In genomic region chr5:39475055-39475454, GRCh38 we compare ENCODE assay signal across 31 cellular contexts. TPM values are rescaled to one million over a fixed set of nuclear protein-coding genes. Genes with fewer than 3 reads are reported as not detected.
DNase-seq lines count a peak whose midpoint lies in the region; ATAC-seq and TF ChIP-seq lines count a peak whose summit lies in the region.
"Had no signal": no experiment of that assay in that cellular context is flagged by ENCODE, and none has a peak within 500 bp of the region (broad histone marks: within the 10 kb centered on the region; RNA-seq: fewer than 3 reads in every experiment).

No MANE protein-coding gene starts in this region.

- no peak overlapping the region for H3K4me3 ChIP-seq in SK-N-MC
- no peak overlapping the region for H3K4me3 ChIP-seq in fibroblast of mammary gland (ENCODE audit: control insufficient read depth, low read depth, low read length)
- H3K4me3 ChIP-seq: adrenal gland; BLaER1 treated with 17β-estradiol and CSF1 and Interleukin-3, amounts not matched to agents 10 nM and 100 nM; breast epithelium; HAP-1; heart right ventricle; lower lobe of right lung; upper lobe of right lung had no signal

- no peaks in the 10 kb centered on the region for H3K9me3 Mint-ChIP-seq in neural crest cell
- H3K9me3 Mint-ChIP-seq: activated CD4-positive, alpha-beta memory T cell treated with anti-CD3 and anti-CD28 coated beads for 36 hours; activated naive CD4-positive, alpha-beta T cell treated with anti-CD3 and anti-CD28 coated beads for 36 hours; IgD-negative memory B cell; natural killer cell; stimulated activated naive B cell treated with anti-CD40 and anti-IgM and Interleukin-4, amounts not matched to agents 10 μg/mL and 1 μg/mL and 100 μg/mL, for 72 hours had no signal

- no peaks in the 10 kb centered on the region for H3K27me3 Mint-ChIP-seq in neural crest cell (ENCODE audit: low read depth)

- peaks cover 9% of the 10 kb centered on the region for H3K4me1 Mint-ChIP-seq in neural crest cell
- H3K4me1 Mint-ChIP-seq: IgD-negative memory B cell; stimulated activated naive B cell treated with anti-CD40 and anti-IgM and Interleukin-4, amounts not matched to agents 10 μg/mL and 1 μg/mL and 100 μg/mL, for 72 hours had no signal

- no peaks in the 10 kb centered on the region for H3K36me3 ChIP-seq in SK-N-MC (ENCODE audit: insufficient read depth, low read length)
- H3K36me3 ChIP-seq: adrenal gland; BLaER1 treated with 17β-estradiol and CSF1 and Interleukin-3, amounts not matched to agents 10 nM and 100 nM; breast epithelium; HAP-1; heart right ventricle; lower lobe of right lung; upper lobe of right lung had no signal

- H3K27ac ChIP-seq in SK-N-MC, result peak overlapping the region; percentile 89
- H3K27ac ChIP-seq: adrenal gland, lower lobe of right lung, upper lobe of right lung had no signal

- H3K4me3 Mint-ChIP-seq in neural crest cell, result no peak overlapping the region
- H3K4me3 Mint-ChIP-seq: activated CD4-positive, alpha-beta memory T cell treated with anti-CD3 and anti-CD28 coated beads for 36 hours; activated naive CD4-positive, alpha-beta T cell treated with anti-CD3 and anti-CD28 coated beads for 36 hours; IgD-negative memory B cell; natural killer cell; stimulated activated naive B cell treated with anti-CD40 and anti-IgM and Interleukin-4, amounts not matched to agents 10 μg/mL and 1 μg/mL and 100 μg/mL, for 72 hours had no signal

- TF ChIP-seq CTCF in fibroblast of mammary gland (conservative IDR thresholded peaks at IDR 0.05; ENCODE audit: control insufficient read depth, insufficient read depth, low read depth, low read length) (no peak), neural crest cell (conservative IDR thresholded peaks at IDR 0.05) (no peak)

- ATAC-seq in HG02885 (IDR thresholded peaks at IDR 0.05; ENCODE audit: poor library complexity, unreplicated experiment) (no peak), HG02840 (IDR thresholded peaks at IDR 0.05; ENCODE audit: low FRiP score, unreplicated experiment) (no peak)
- ATAC-seq: activated CD4-positive, CD25-positive, alpha-beta regulatory T cell treated with anti-CD3 and anti-CD28 coated beads, Interleukin-2, amount 50 U/mL, for 24 hours; lower lobe of right lung; natural killer cell; PC-3; stimulated activated naive B cell treated with anti-CD40 and anti-IgM and Interleukin-4, amounts not matched to agents 10 μg/mL and 1 μg/mL and 100 μg/mL, for 72 hours; upper lobe of right lung had no signal

- peak overlapping the region; percentile 70 for H3K27ac Mint-ChIP-seq in neural crest cell (ENCODE audit: unreplicated experiment)
- H3K27ac Mint-ChIP-seq: activated CD4-positive, alpha-beta memory T cell treated with anti-CD3 and anti-CD28 coated beads for 36 hours; activated naive CD4-positive, alpha-beta T cell treated with anti-CD3 and anti-CD28 coated beads for 36 hours; IgD-negative memory B cell; natural killer cell; stimulated activated naive B cell treated with anti-CD40 and anti-IgM and Interleukin-4, amounts not matched to agents 10 μg/mL and 1 μg/mL and 100 μg/mL, for 72 hours had no signal

- H3K9ac ChIP-seq in SK-N-MC (ENCODE audit: insufficient read length), result no peak overlapping the region
- H3K9ac ChIP-seq: BLaER1 treated with 17β-estradiol and CSF1 and Interleukin-3, amounts not matched to agents 10 nM and 100 nM had no signal

- H3K9me3 ChIP-seq in SK-N-MC (ENCODE audit: low read depth, low read length), result no peaks in the 10 kb centered on the region
- H3K9me3 ChIP-seq: adrenal gland; BLaER1 treated with 17β-estradiol and CSF1 and Interleukin-3, amounts not matched to agents 10 nM and 100 nM; breast epithelium; HAP-1; heart right ventricle; lower lobe of right lung; upper lobe of right lung had no signal

- peak; percentile 48 for DNase-seq in GM04504 (ENCODE audit: low read depth)
- no peak for DNase-seq in SK-N-MC (ENCODE audit: low read depth, low spot score)
- peak; percentile 51 for DNase-seq in fibroblast of mammary gland (ENCODE audit: low read depth)
- DNase-seq in neural crest cell (ENCODE audit: low read depth, low spot score), result no peak
- DNase-seq in dermis blood vessel endothelial cell, result no peak
- DNase-seq in amniotic stem cell (lab: John Stamatoyannopoulos, UW), result no peak
- DNase-seq: activated CD4-positive, alpha-beta memory T cell treated with anti-CD3 and anti-CD28 coated beads for 36 hours; activated CD8-positive, alpha-beta memory T cell treated with anti-CD3 and anti-CD28 coated beads, Interleukin-2, amount 50 U/mL, for 4 hours; activated naive CD4-positive, alpha-beta T cell treated with anti-CD3 and anti-CD28 coated beads for 36 hours; adrenal gland; COR-L47; effector CD8-positive, alpha-beta T cell; foreskin fibroblast; heart right ventricle; lower lobe of right lung; natural killer cell; NCI-H1694; NCI-H446 treated with DMSO at 0.1 percent for 48 hours; NK-92 treated with Interleukin-12 subunit alpha and Interleukin-12 subunit beta, amount 100 ng/mL, for 24 hours; PC-3; small intestine; stimulated activated naive B cell treated with anti-CD40 and anti-IgM and Interleukin-4, amounts not matched to agents 10 μg/mL and 1 μg/mL and 100 μg/mL, for 72 hours; T-helper 2 cell; upper lobe of right lung had no signal

- no peaks in the 10 kb centered on the region for H3K36me3 Mint-ChIP-seq in neural crest cell (ENCODE audit: low read depth)
- H3K36me3 Mint-ChIP-seq: activated CD4-positive, alpha-beta memory T cell treated with anti-CD3 and anti-CD28 coated beads for 36 hours; natural killer cell; stimulated activated naive B cell treated with anti-CD40 and anti-IgM and Interleukin-4, amounts not matched to agents 10 μg/mL and 1 μg/mL and 100 μg/mL, for 72 hours had no signal

RNA-seq across cellular contexts. Expression of gene DAB2, which starts 50.3 kb away (rescaled TPM):
- total RNA-seq in neural crest cell (9.5 and 10.1 TPM in 2 replicates), dermis blood vessel endothelial cell (118 and 129 TPM in 2 replicates)
- total RNA-seq: activated CD4-positive, alpha-beta memory T cell treated with anti-CD3 and anti-CD28 coated beads for 36 hours; activated naive CD4-positive, alpha-beta T cell treated with anti-CD3 and anti-CD28 coated beads for 36 hours had no signal

Comparison
In these comparisons a context has a peak if more than half of its experiments do, and no peak if none do; other contexts are left out.
1. DNase-seq: peak in GM04504 (single experiment) and fibroblast of mammary gland (single experiment); none in SK-N-MC (single experiment), neural crest cell (single experiment), dermis blood vessel endothelial cell (single experiment) and amniotic stem cell (single experiment).
2. RNA of gene DAB2, which starts 50.3 kb away (total RNA-seq): 118 to 129 TPM in dermis blood vessel endothelial cell; 9.5 to 10.1 TPM in neural crest cell; every median in the first group is over 10 times any median in the second.